In the genomic region with DNA sequence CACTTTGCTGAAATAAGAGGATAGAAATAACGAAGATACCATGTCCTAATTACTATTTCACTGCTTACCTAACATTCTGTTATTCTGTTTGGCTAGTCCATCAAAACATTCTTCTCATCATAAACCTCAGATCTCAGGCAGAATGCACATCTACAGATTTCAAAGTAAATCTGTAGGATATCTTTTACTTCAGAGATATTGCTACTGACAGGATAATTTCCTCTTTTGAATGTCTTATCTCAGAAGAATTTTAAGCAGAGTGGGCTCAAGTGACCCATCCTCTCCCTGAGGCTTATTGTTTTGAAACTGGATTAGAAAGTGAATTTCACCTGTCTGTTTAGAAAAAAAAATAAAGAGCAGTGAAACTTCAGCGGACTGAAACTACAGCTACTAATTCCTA, we compare ENCODE assay signal across 16 cellular contexts.
DNase-seq lines count a peak whose midpoint lies in the region; ATAC-seq, FAIRE-seq and TF ChIP-seq lines count a peak whose summit lies in the region.
"Had no signal": no experiment of that assay in that cellular context is flagged by ENCODE, and none has a peak within 500 bp of the region (broad histone marks: within the 10 kb centered on the region; RNA-seq: fewer than 3 reads in every experiment).

No MANE protein-coding gene starts in this region.

- peak; percentile 56 for FAIRE-seq in keratinocyte (lab: Jason Lieb, UNC)

- in situ Hi-C loops in Panc1 (cut with HindIII; ENCODE audit: low pct_unique_long_range_greater_than_20kb, low sequenced_read_pairs): no loop called here

- H3K4me3 ChIP-seq in MM.1S (ENCODE audit: low read length): no peak overlapping the region
- H3K4me3 ChIP-seq in Panc1 (ENCODE audit: low read depth in 2 of 2, low read length in 2 of 2): no peak overlapping the region
- H3K4me3 ChIP-seq in keratinocyte (ENCODE audit: control insufficient read depth in 2 of 3, extremely low read depth in 1 of 3, insufficient read depth in 2 of 3, low read depth in 1 of 3, low read length in 3 of 3): no peak overlapping the region
- no peak overlapping the region for H3K4me3 ChIP-seq in suprapubic skin
- H3K4me3 ChIP-seq: A549 had no signal

- POLR2A ChIA-PET in Panc1 (lab: Charles Lee): no interaction called here

- no peaks in the 10 kb centered on the region for H3K36me3 ChIP-seq in MM.1S (replicated peaks; ENCODE audit: insufficient read depth, low read length)
- H3K36me3 ChIP-seq in Panc1 (ENCODE audit: control insufficient read depth, insufficient read depth, low read length): no peaks in the 10 kb centered on the region
- no peaks in the 10 kb centered on the region for H3K36me3 ChIP-seq in keratinocyte (ENCODE audit: control insufficient read depth in 2 of 2, extremely low read depth in 1 of 2, insufficient read depth in 2 of 2, low read length in 2 of 2)
- H3K36me3 ChIP-seq in suprapubic skin: no peaks in the 10 kb centered on the region
- H3K36me3 ChIP-seq: BE2C had no signal

- 87% methylated on average over 2 of the region's 2 CpGs for WGBS in suprapubic skin

- no peaks in the 10 kb centered on the region for H3K9me1 ChIP-seq in keratinocyte (ENCODE audit: control insufficient read depth, extremely low read depth, insufficient read depth, low read length)

- no peak overlapping the region for H2AFZ ChIP-seq in MM.1S (ENCODE audit: low read length)
- no peak overlapping the region for H2AFZ ChIP-seq in keratinocyte (ENCODE audit: control insufficient read depth, low read length)

- no peak for TF ChIP-seq EP300 in suprapubic skin (IDR thresholded peaks at IDR 0.05)

- CTCF ChIA-PET in Panc1 (lab: Charles Lee): no interaction called here

- no peaks in the 10 kb centered on the region for H3K27me3 ChIP-seq in MM.1S (replicated peaks; ENCODE audit: insufficient read depth, low read length)
- H3K27me3 ChIP-seq in Panc1 (ENCODE audit: control insufficient read depth, insufficient read depth, low read length): no peaks in the 10 kb centered on the region
- no peaks in the 10 kb centered on the region for H3K27me3 ChIP-seq in keratinocyte (ENCODE audit: control insufficient read depth, extremely low read depth, insufficient read depth, low read length)
- H3K27me3 ChIP-seq in suprapubic skin: no peaks in the 10 kb centered on the region
- H3K27me3 ChIP-seq: BE2C had no signal

- no peak for TF ChIP-seq POLR2A in suprapubic skin (IDR thresholded peaks at IDR 0.05)

- H3F3A ChIP-seq in MM.1S (ENCODE audit: insufficient read depth, low read length): 0 out of 2 replicates have a peak, but pooled peaks cover 5% of the 10 kb centered on the region

- H4K20me1 ChIP-seq in MM.1S (ENCODE audit: insufficient read depth, low read length): no peaks in the 10 kb centered on the region
- H4K20me1 ChIP-seq in keratinocyte (ENCODE audit: control insufficient read depth, extremely low read depth, insufficient read depth, low read length): no peaks in the 10 kb centered on the region

- BruUV-seq in Panc1 (replicated peaks; lab: Mats Ljungman, UMichigan): no TSS peak

- intact Hi-C loops in Panc1 (cut with micrococcal nuclease; ENCODE audit: unreplicated experiment): no loop called here

- dilution Hi-C loops in keratinocyte (cut with MboI; ENCODE audit: extremely low pct_ligation_motif_present, low sequenced_read_pairs): no loop called here

- H3K79me2 ChIP-seq in MM.1S (ENCODE audit: low read length) (no peaks in the 10 kb centered on the region), keratinocyte (ENCODE audit: control insufficient read depth, insufficient read depth, low read length) (peaks cover 69% of the 10 kb centered on the region)

- peaks cover 27% of the 10 kb centered on the region for H3K4me1 ChIP-seq in MM.1S (ENCODE audit: low read length)
- H3K4me1 ChIP-seq in Panc1 (ENCODE audit: control insufficient read depth, insufficient read depth, low read length): peaks cover 88% of the 10 kb centered on the region
- H3K4me1 ChIP-seq in keratinocyte (ENCODE audit: control insufficient read depth, extremely low read depth, insufficient read depth, low read length): peaks cover 58% of the 10 kb centered on the region
- peaks cover 16% of the 10 kb centered on the region for H3K4me1 ChIP-seq in suprapubic skin

- H3K9ac ChIP-seq in MM.1S (ENCODE audit: low read length) (no peak overlapping the region), keratinocyte (ENCODE audit: control insufficient read depth, extremely low read depth, insufficient read depth, low read length) (no peak overlapping the region)

- H3K9me3 ChIP-seq in MM.1S (replicated peaks; ENCODE audit: insufficient read depth, low read length): no peaks in the 10 kb centered on the region
- H3K9me3 ChIP-seq in Panc1 (ENCODE audit: control insufficient read depth, insufficient read depth, low read depth, low read length): no peaks in the 10 kb centered on the region
- no peaks in the 10 kb centered on the region for H3K9me3 ChIP-seq in keratinocyte (ENCODE audit: control insufficient read depth, low read depth, low read length)
- H3K9me3 ChIP-seq in suprapubic skin: no peaks in the 10 kb centered on the region
- H3K9me3 ChIP-seq: A549, BE2C had no signal

- no peaks in the 10 kb centered on the region for H3K9me2 ChIP-seq in MM.1S (replicated peaks; ENCODE audit: insufficient read depth, low read length)

- H3K4me2 ChIP-seq in MM.1S (ENCODE audit: low read depth, low read length): no peak overlapping the region
- H3K4me2 ChIP-seq in keratinocyte (ENCODE audit: control insufficient read depth, extremely low read depth, insufficient read depth, low read depth, low read length): no peak overlapping the region

- no peak for TF ChIP-seq CTCF in MM.1S (IDR thresholded peaks at IDR 0.05; ENCODE audit: low read length)
- no peak for TF ChIP-seq CTCF in Panc1 (IDR thresholded peaks at IDR 0.05)
- no peak for TF ChIP-seq CTCF in keratinocyte (optimal IDR thresholded peaks at IDR 0.05 in 1 of 3, IDR thresholded peaks at IDR 0.05 in 1 of 3, conservative IDR thresholded peaks at IDR 0.05 in 1 of 3; ENCODE audit: extremely low read depth in 1 of 3, insufficient read depth in 2 of 3, low read length in 3 of 3)
- no peak for TF ChIP-seq CTCF in suprapubic skin (IDR thresholded peaks at IDR 0.05)

- DNase-seq in MM.1S (peak; percentile 10), Panc1 (ENCODE audit: low read depth, low spot score) (no peak), keratinocyte (ENCODE audit: low read depth, low spot score) (no peak), suprapubic skin (ENCODE audit: low spot score in 2 of 2) (no peak), COLO829 (ENCODE audit: low spot score) (no peak), NCI-H526 treated with DMSO at 0.1 percent for 48 hours (lab: John Stamatoyannopoulos, UW) (no peak)
- DNase-seq: BE2C; CD4-positive, alpha-beta memory T cell; COR-L47; DMS53; GF-D8; GOT3; HCEC 1CT had no signal

- ATAC-seq in Panc1: no peak
- ATAC-seq: A549 had no signal

- no peak overlapping the region for H3K27ac ChIP-seq in MM.1S (ENCODE audit: low read length)
- peak overlapping the region; percentile 90 for H3K27ac ChIP-seq in Panc1 (ENCODE audit: low read length)
- no peak overlapping the region for H3K27ac ChIP-seq in keratinocyte (ENCODE audit: control insufficient read depth, insufficient read depth, low read length)
- no peak overlapping the region for H3K27ac ChIP-seq in suprapubic skin
- H3K27ac ChIP-seq: C4-2B, HL-60 had no signal
